In the genomic region with DNA sequence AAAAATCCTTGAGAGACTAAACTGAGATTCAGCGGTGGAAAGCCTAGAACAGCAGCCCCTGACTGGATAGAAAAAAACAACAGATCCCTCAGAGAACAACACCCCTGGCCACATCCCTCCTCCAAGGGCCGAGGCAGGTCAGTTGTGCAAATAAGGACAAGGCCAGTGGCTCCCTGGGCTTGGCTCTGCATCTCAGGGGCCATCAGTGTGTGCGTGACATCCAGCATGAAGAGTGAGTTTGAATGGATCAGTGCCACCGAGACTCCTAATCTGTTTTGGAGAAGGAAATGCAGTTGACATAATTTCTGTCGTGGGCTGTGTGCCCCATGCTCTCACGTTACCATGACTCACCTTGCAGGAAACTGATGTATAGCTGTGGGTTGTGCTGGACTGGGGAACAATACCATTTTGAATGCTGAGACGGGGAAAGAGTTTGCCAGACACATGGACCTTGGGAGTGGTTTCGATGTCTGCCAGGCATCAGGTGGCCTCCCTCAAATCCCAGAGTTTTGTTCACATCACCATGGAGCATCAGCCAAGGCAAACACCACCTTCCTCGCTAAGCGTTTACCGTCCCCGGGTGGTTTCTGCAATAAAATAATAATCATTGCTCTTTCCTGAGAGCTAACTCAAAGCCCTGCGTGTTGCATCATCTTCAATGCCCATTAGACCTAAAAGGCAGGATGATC, we compare ENCODE assay signal across 19 cellular contexts.
A peak's percentile ranks its signal among the peaks of the same experiment; 100 is the strongest.
DNase-seq lines count a peak whose midpoint lies in the region; ATAC-seq and TF ChIP-seq lines count a peak whose summit lies in the region.
"Had no signal": no experiment of that assay in that cellular context is flagged by ENCODE, and none has a peak within 500 bp of the region (broad histone marks: within the 10 kb centered on the region; RNA-seq: fewer than 3 reads in every experiment).

No MANE protein-coding gene starts in this region.

- DNase-seq in H4 (ENCODE audit: low spot score) (peak; percentile 67), NCI-H2107 treated with DMSO at 0.1 percent for 48 hours (lab: John Stamatoyannopoulos, UW; ENCODE audit: unreplicated experiment) (peak; percentile 19), cardiac fibroblast (ENCODE audit: low read depth in 2 of 2) (peak; percentile 18 to 62), pulmonary artery endothelial cell (ENCODE audit: low read depth, low spot score) (peak; percentile 35), left lobe of liver (ENCODE audit: low spot score) (no peak), NCI-H1930 (lab: John Stamatoyannopoulos, UW) (no peak)
- DNase-seq in activated naive CD4-positive, alpha-beta T cell treated with Interleukin-2 at 50 U/mL for 16 hours: no peak
- DNase-seq in activated T-helper 1 cell treated with anti-CD3 and anti-CD28 coated beads, Interleukin-12 subunit alpha, Interleukin-12 subunit beta, Interleukin-2, Interleukin-4 antibody, amounts not matched to agents 30 ng/mL and 10 ng/mL and 1 ng/mL, durations not matched to agents 14 hours and 24 hours and 36 hours (ENCODE audit: low spot score): no peak
- DNase-seq: activated CD8-positive, alpha-beta T cell treated with anti-CD3 and anti-CD28 coated beads for 36 hours; activated gamma-delta T cell treated with Interleukin-2 at 50 U/mL for 16 hours; CD4-positive, alpha-beta T cell; central memory CD4-positive, alpha-beta T cell; midbrain; NCI-H187 treated with DMSO at 0.1 percent for 48 hours; pancreas; stimulated activated CD4-positive, alpha-beta T cell treated with anti-CD3 and anti-CD28 coated beads, Interleukin-15, amount 100 ng/mL, for 24 hours; transverse colon had no signal

- no peaks in the 10 kb centered on the region for H3K36me3 Mint-ChIP-seq in activated T-helper 1 cell treated with anti-CD3 and anti-CD28 coated beads, Interleukin-12 subunit alpha, Interleukin-12 subunit beta, Interleukin-2, Interleukin-4 antibody, amounts not matched to agents 30 ng/mL and 10 ng/mL and 1 ng/mL, durations not matched to agents 14 hours and 24 hours and 36 hours (ENCODE audit: low read depth)

- H3K27ac Mint-ChIP-seq in activated T-helper 1 cell treated with anti-CD3 and anti-CD28 coated beads, Interleukin-12 subunit alpha, Interleukin-12 subunit beta, Interleukin-2, Interleukin-4 antibody, amounts not matched to agents 30 ng/mL and 10 ng/mL and 1 ng/mL, durations not matched to agents 14 hours and 24 hours and 36 hours: no peak overlapping the region
- H3K27ac Mint-ChIP-seq: activated CD8-positive, alpha-beta T cell treated with anti-CD3 and anti-CD28 coated beads for 36 hours; CD4-positive, alpha-beta T cell had no signal

- ATAC-seq in left lobe of liver: no peak
- ATAC-seq: activated CD8-positive, alpha-beta T cell treated with anti-CD3 and anti-CD28 coated beads for 36 hours; esophagus mucosa; Panc1; pancreas had no signal

- intact Hi-C loops in activated T-helper 1 cell treated with anti-CD3 and anti-CD28 coated beads, Interleukin-12 subunit alpha, Interleukin-12 subunit beta, Interleukin-2, Interleukin-4 antibody, amounts not matched to agents 30 ng/mL and 10 ng/mL and 1 ng/mL, durations not matched to agents 14 hours and 24 hours and 36 hours (cut with micrococcal nuclease): no loop called here

- H3K9me3 Mint-ChIP-seq in activated T-helper 1 cell treated with anti-CD3 and anti-CD28 coated beads, Interleukin-12 subunit alpha, Interleukin-12 subunit beta, Interleukin-2, Interleukin-4 antibody, amounts not matched to agents 30 ng/mL and 10 ng/mL and 1 ng/mL, durations not matched to agents 14 hours and 24 hours and 36 hours: no peaks in the 10 kb centered on the region
- H3K9me3 Mint-ChIP-seq: activated CD8-positive, alpha-beta T cell treated with anti-CD3 and anti-CD28 coated beads for 36 hours had no signal

- TF ChIP-seq CTCF in cardiac fibroblast (IDR thresholded peaks at IDR 0.05; ENCODE audit: low read depth, low read length): no peak

- no peak overlapping the region for H3K4me3 Mint-ChIP-seq in activated T-helper 1 cell treated with anti-CD3 and anti-CD28 coated beads, Interleukin-12 subunit alpha, Interleukin-12 subunit beta, Interleukin-2, Interleukin-4 antibody, amounts not matched to agents 30 ng/mL and 10 ng/mL and 1 ng/mL, durations not matched to agents 14 hours and 24 hours and 36 hours
- H3K4me3 Mint-ChIP-seq: activated CD8-positive, alpha-beta T cell treated with anti-CD3 and anti-CD28 coated beads for 36 hours; CD4-positive, alpha-beta T cell had no signal

- no peaks in the 10 kb centered on the region for H3K4me1 Mint-ChIP-seq in activated T-helper 1 cell treated with anti-CD3 and anti-CD28 coated beads, Interleukin-12 subunit alpha, Interleukin-12 subunit beta, Interleukin-2, Interleukin-4 antibody, amounts not matched to agents 30 ng/mL and 10 ng/mL and 1 ng/mL, durations not matched to agents 14 hours and 24 hours and 36 hours (ENCODE audit: low read depth)

- H3K27me3 Mint-ChIP-seq in activated T-helper 1 cell treated with anti-CD3 and anti-CD28 coated beads, Interleukin-12 subunit alpha, Interleukin-12 subunit beta, Interleukin-2, Interleukin-4 antibody, amounts not matched to agents 30 ng/mL and 10 ng/mL and 1 ng/mL, durations not matched to agents 14 hours and 24 hours and 36 hours (ENCODE audit: insufficient read depth): no peaks in the 10 kb centered on the region
- H3K27me3 Mint-ChIP-seq: activated CD8-positive, alpha-beta T cell treated with anti-CD3 and anti-CD28 coated beads for 36 hours; CD4-positive, alpha-beta T cell had no signal

- no peak overlapping the region for H3K4me3 ChIP-seq in cardiac fibroblast (replicated peaks in 1 of 2; ENCODE audit: low read depth in 2 of 2, low read length in 2 of 2)
- H3K4me3 ChIP-seq: pancreas, transverse colon had no signal

Comparison
In these comparisons a context has a peak if more than half of its experiments do, and no peak if none do; other contexts are left out.
1. DNase-seq: peak in H4 (single experiment), NCI-H2107 treated with DMSO at 0.1 percent for 48 hours (single experiment), cardiac fibroblast (2 of 2) and pulmonary artery endothelial cell (single experiment); none in activated naive CD4-positive, alpha-beta T cell treated with Interleukin-2 at 50 U/mL for 16 hours (single experiment), activated T-helper 1 cell treated with anti-CD3 and anti-CD28 coated beads, Interleukin-12 subunit alpha, Interleukin-12 subunit beta, Interleukin-2, Interleukin-4 antibody, amounts not matched to agents 30 ng/mL and 10 ng/mL and 1 ng/mL, durations not matched to agents 14 hours and 24 hours and 36 hours (single experiment), left lobe of liver (single experiment) and NCI-H1930 (0 of 2).